In the genomic region with DNA sequence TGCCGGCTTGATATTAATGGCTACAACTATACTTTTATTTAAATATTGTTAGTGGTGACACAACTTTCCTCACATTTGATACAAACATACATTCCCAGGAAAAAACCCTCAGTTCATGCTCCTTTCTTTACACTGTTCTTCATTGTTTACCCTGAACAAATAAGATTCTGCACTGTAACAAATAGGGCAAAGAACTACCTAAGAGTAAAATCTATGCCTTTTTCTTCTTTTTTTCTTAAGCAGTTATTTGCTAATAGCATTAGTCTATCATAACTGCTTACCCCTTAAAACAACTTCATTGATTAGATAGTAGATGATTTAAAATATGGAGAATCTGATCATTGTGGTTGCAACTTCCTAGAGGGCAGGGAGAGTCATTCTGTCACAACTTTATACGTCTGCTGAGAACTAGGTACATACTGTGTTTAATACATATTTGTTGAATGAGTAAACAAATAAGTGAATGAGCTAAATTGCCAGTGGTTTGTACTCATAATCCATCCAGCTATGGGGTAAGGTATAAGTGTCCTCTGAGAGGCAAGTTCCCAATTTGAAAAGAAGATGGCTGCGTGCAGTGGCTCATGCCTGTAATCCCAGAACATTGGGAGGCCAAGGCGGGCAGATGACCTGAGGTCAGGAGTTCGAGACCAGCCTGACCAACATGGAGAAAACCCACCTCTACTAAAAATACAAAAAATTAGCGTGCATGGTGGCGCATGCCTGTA, we compare ENCODE assay signal across 20 cellular contexts.
DNase-seq lines count a peak whose midpoint lies in the region; ATAC-seq and TF ChIP-seq lines count a peak whose summit lies in the region.
"Had no signal": no experiment of that assay in that cellular context is flagged by ENCODE, and none has a peak within 500 bp of the region (broad histone marks: within the 10 kb centered on the region; RNA-seq: fewer than 3 reads in every experiment).

No MANE protein-coding gene starts in this region.

- H3K4me1 ChIP-seq in colonic mucosa (no peaks in the 10 kb centered on the region), mucosa of descending colon (ENCODE audit: low read depth) (no peaks in the 10 kb centered on the region), upper lobe of right lung (no peaks in the 10 kb centered on the region)

- TF ChIP-seq CTCF in colonic mucosa (IDR thresholded peaks at IDR 0.05) (no peak), mucosa of descending colon (IDR thresholded peaks at IDR 0.05) (no peak), upper lobe of right lung (IDR thresholded peaks at IDR 0.05) (no peak)

- intact Hi-C loops in colonic mucosa (cut with DNase I) (no loop called here), mucosa of descending colon (cut with DNase I, micrococcal nuclease) (no loop called here), upper lobe of right lung (cut with DNase I) (no loop called here)

- H3K27me3 ChIP-seq in colonic mucosa = no peaks in the 10 kb centered on the region
- H3K27me3 ChIP-seq in upper lobe of right lung = no peaks in the 10 kb centered on the region
- H3K27me3 ChIP-seq: heart right ventricle, neutrophil had no signal

- peak; percentile 68 for ATAC-seq in mucosa of descending colon
- no peak for ATAC-seq in upper lobe of right lung
- ATAC-seq in activated T-cell treated with anti-CD3 and anti-CD28 coated beads, Interleukin-2, amount 50 U/mL, for 72 hours (replicated peaks in 1 of 2) = no peak
- no peak for ATAC-seq in GM21528 (IDR thresholded peaks at IDR 0.05; ENCODE audit: low FRiP score, unreplicated experiment)
- ATAC-seq: heart right ventricle, T-cell had no signal

- H3K4me3 ChIP-seq in colonic mucosa = no peak overlapping the region
- H3K4me3 ChIP-seq in mucosa of descending colon = no peak overlapping the region
- H3K4me3 ChIP-seq in upper lobe of right lung = no peak overlapping the region
- H3K4me3 ChIP-seq: HAP-1, heart right ventricle, thoracic aorta had no signal

- H3K36me3 ChIP-seq in colonic mucosa = no peaks in the 10 kb centered on the region
- no peaks in the 10 kb centered on the region for H3K36me3 ChIP-seq in mucosa of descending colon (ENCODE audit: low read depth)
- H3K36me3 ChIP-seq in upper lobe of right lung = no peaks in the 10 kb centered on the region
- H3K36me3 ChIP-seq: HAP-1, heart right ventricle, thoracic aorta had no signal

- no peaks in the 10 kb centered on the region for H3K4me1 Mint-ChIP-seq in activated T-cell treated with anti-CD3 and anti-CD28 coated beads, Interleukin-2, amount 50 U/mL, for 72 hours (ENCODE audit: low read depth)

- no peak overlapping the region for H3K4me3 Mint-ChIP-seq in activated T-cell treated with anti-CD3 and anti-CD28 coated beads, Interleukin-2, amount 50 U/mL, for 72 hours
- H3K4me3 Mint-ChIP-seq: T-cell had no signal

- DNase-seq in EH (ENCODE audit: low read depth) (peak; percentile 33), NCI-H748 (lab: John Stamatoyannopoulos, UW; ENCODE audit: unreplicated experiment) (peak; percentile 55), colonic mucosa (no peak), mucosa of descending colon (no peak), upper lobe of right lung (no peak), GDM1 (lab: John Stamatoyannopoulos, UW) (no peak)
- DNase-seq in activated T-cell treated with anti-CD3 and anti-CD28 coated beads, Interleukin-2, amount 50 U/mL, for 72 hours = no peak
- DNase-seq: activated CD8-positive, alpha-beta memory T cell treated with anti-CD3 and anti-CD28 coated beads for 24 hours; amniotic stem cell; COR-L47; heart right ventricle; kidney; NCI-H2081 treated with DMSO at 0.1 percent for 48 hours; NCI-H82; RPMI8226; T-cell had no signal

- H3K27ac Mint-ChIP-seq in activated T-cell treated with anti-CD3 and anti-CD28 coated beads, Interleukin-2, amount 50 U/mL, for 72 hours = no peak overlapping the region
- H3K27ac Mint-ChIP-seq: T-cell had no signal

- H3K9me3 Mint-ChIP-seq in activated T-cell treated with anti-CD3 and anti-CD28 coated beads, Interleukin-2, amount 50 U/mL, for 72 hours = no peaks in the 10 kb centered on the region
- H3K9me3 Mint-ChIP-seq: T-cell had no signal

- H3K9me3 ChIP-seq in colonic mucosa = no peaks in the 10 kb centered on the region
- no peaks in the 10 kb centered on the region for H3K9me3 ChIP-seq in mucosa of descending colon
- no peaks in the 10 kb centered on the region for H3K9me3 ChIP-seq in upper lobe of right lung
- H3K9me3 ChIP-seq: HAP-1, heart right ventricle, neutrophil, thoracic aorta had no signal

- H3K36me3 Mint-ChIP-seq in activated T-cell treated with anti-CD3 and anti-CD28 coated beads, Interleukin-2, amount 50 U/mL, for 72 hours (ENCODE audit: insufficient read depth in 2 of 2) = no peaks in the 10 kb centered on the region

- no peaks in the 10 kb centered on the region for H3K27me3 Mint-ChIP-seq in activated T-cell treated with anti-CD3 and anti-CD28 coated beads, Interleukin-2, amount 50 U/mL, for 72 hours (ENCODE audit: low read depth)
- H3K27me3 Mint-ChIP-seq: T-cell had no signal

- peak overlapping the region; percentile 1 for H3K27ac ChIP-seq in colonic mucosa
- no peak overlapping the region for H3K27ac ChIP-seq in upper lobe of right lung
- H3K27ac ChIP-seq: heart right ventricle, neutrophil, thoracic aorta had no signal

- no peak overlapping the region for H3K9ac ChIP-seq in colonic mucosa (ENCODE audit: low read depth in 2 of 2, low read length in 2 of 2)

Comparison
In these comparisons a context has a peak if more than half of its experiments do, and no peak if none do; other contexts are left out.
1. DNase-seq: peak in EH (single experiment) and NCI-H748 (single experiment); none in colonic mucosa (single experiment), mucosa of descending colon (0 of 3), upper lobe of right lung (single experiment), activated T-cell treated with anti-CD3 and anti-CD28 coated beads, Interleukin-2, amount 50 U/mL, for 72 hours (0 of 2) and GDM1 (single experiment).